ENCODE assay signal across 8 cellular contexts in the genomic region with DNA sequence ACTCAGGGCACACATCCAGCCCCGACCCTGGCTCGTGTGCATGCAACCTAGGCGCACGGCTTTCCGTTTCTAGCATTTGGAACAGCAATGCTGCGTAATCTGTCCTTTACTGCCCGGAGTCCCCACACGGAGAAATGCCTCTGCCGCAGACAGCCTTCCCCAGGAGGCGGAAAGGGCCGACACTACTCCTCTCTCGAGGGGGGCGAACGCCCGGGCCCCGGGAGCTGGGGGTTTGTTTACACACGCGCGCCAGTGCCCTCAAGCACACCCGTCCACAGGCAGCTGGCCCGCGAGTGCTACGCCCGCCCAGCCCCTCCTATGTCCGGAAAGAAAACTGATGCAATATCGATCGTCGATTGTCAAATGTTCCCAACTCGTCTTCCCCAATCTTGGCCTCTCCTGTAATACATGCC. TPM values are rescaled to one million over a fixed set of nuclear protein-coding genes. Genes with fewer than 3 reads are reported as not detected.
DNase-seq lines count a peak whose midpoint lies in the region; ATAC-seq and TF ChIP-seq lines count a peak whose summit lies in the region.

No MANE protein-coding gene starts in this region.

- no TSS peak for BruUV-seq in Calu3 (replicated peaks; lab: Mats Ljungman, UMichigan)

- peaks cover 35% of the 10 kb centered on the region for H3K4me1 ChIP-seq in HUES48 (ENCODE audit: control insufficient read depth, insufficient read depth, low read length)
- peaks cover 38% of the 10 kb centered on the region for H3K4me1 ChIP-seq in SJCRH30
- H3K4me1 ChIP-seq in iPS-15b (ENCODE audit: control insufficient read depth, insufficient read depth, low read length) = peaks cover 9% of the 10 kb centered on the region
- H3K4me1 ChIP-seq in skeletal muscle satellite cell (ENCODE audit: control insufficient read depth, insufficient read depth, low read length) = peaks cover 28% of the 10 kb centered on the region

- H3K9ac ChIP-seq in HUES48 (ENCODE audit: low read depth, low read length) (peak overlapping the region; percentile 97), iPS-15b (ENCODE audit: low read depth, low read length) (peak overlapping the region; percentile 98), skeletal muscle satellite cell (ENCODE audit: low read depth, low read length) (peak overlapping the region; percentile 97)

- CTCF ChIA-PET in Calu3 (lab: Charles Lee) = interaction anchor here (1.5 kb wide), 1 partner anchor 121 kb away, joined by 3 read pairs; no protein-coding TSS in a partner anchor

- H3K9me3 ChIP-seq in HUES48 (ENCODE audit: control insufficient read depth, insufficient read depth, low read length) = no peaks in the 10 kb centered on the region
- H3K9me3 ChIP-seq in SJCRH30 (replicated peaks) = no peaks in the 10 kb centered on the region
- H3K9me3 ChIP-seq in iPS-15b (ENCODE audit: control insufficient read depth, insufficient read depth, low read length) = no peaks in the 10 kb centered on the region
- no peaks in the 10 kb centered on the region for H3K9me3 ChIP-seq in skeletal muscle satellite cell (replicated peaks; ENCODE audit: low read length)

- peaks cover 72% of the 10 kb centered on the region for H3K36me3 Mint-ChIP-seq in Calu3 (ENCODE audit: insufficient read depth, unreplicated experiment)

- H3K27me3 Mint-ChIP-seq in Calu3 (ENCODE audit: unreplicated experiment) = no peaks in the 10 kb centered on the region

- H3K4me2 ChIP-seq in skeletal muscle satellite cell (ENCODE audit: low read length) = peak overlapping the region; percentile 38

- intact Hi-C loops in Calu3 (cut with micrococcal nuclease; ENCODE audit: unreplicated experiment) = loop anchor here (5.0 kb wide), 1 partner anchor 121 kb away; no protein-coding TSS in a partner anchor

- H3K4me3 Mint-ChIP-seq in Calu3 (ENCODE audit: low read depth, unreplicated experiment) = peak overlapping the region; percentile 88

- peak; percentile 53 for DNase-seq in Calu3
- peak in 1 of 2 experiments; percentile 72 for DNase-seq in SJCRH30
- peak; percentile 65 for DNase-seq in astrocyte of the hippocampus (ENCODE audit: low read depth, low spot score)
- no peak for DNase-seq in DMS114 treated with DMSO at 0.1 percent for 48 hours (lab: John Stamatoyannopoulos, UW; ENCODE audit: unreplicated experiment)

- TF ChIP-seq CTCF in Calu3 (IDR thresholded peaks at IDR 0.05; ENCODE audit: unreplicated experiment) = no peak

- H3K27me3 ChIP-seq in HUES48 (ENCODE audit: control insufficient read depth, insufficient read depth, low read length) (peaks cover 10% of the 10 kb centered on the region; the same call in 1 of the 2 replicates), SJCRH30 (no peaks in the 10 kb centered on the region), iPS-15b (ENCODE audit: control insufficient read depth, insufficient read depth, low read length) (peaks cover 19% of the 10 kb centered on the region), skeletal muscle satellite cell (ENCODE audit: control insufficient read depth, insufficient read depth, low read length) (no peaks in the 10 kb centered on the region)

- peak overlapping the region; percentile 87 for H3K27ac Mint-ChIP-seq in Calu3 (ENCODE audit: unreplicated experiment)

- peak; percentile 4 for ATAC-seq in GM21367 (IDR thresholded peaks at IDR 0.05; ENCODE audit: unreplicated experiment)

- H3K36me3 ChIP-seq in HUES48 (ENCODE audit: control insufficient read depth, insufficient read depth, low read length) = peaks cover 44% of the 10 kb centered on the region
- H3K36me3 ChIP-seq in SJCRH30 = peaks cover 46% of the 10 kb centered on the region
- peaks cover 24% of the 10 kb centered on the region for H3K36me3 ChIP-seq in iPS-15b (ENCODE audit: control insufficient read depth, insufficient read depth, low read length)
- peaks cover 52% of the 10 kb centered on the region for H3K36me3 ChIP-seq in skeletal muscle satellite cell (ENCODE audit: insufficient read depth, low read length)

- H3K9me3 Mint-ChIP-seq in Calu3 (ENCODE audit: low read depth, unreplicated experiment) = no peaks in the 10 kb centered on the region

- peak overlapping the region; percentile 98 for H3K4me3 ChIP-seq in HUES48 (ENCODE audit: low read depth, low read length)
- peak overlapping the region; percentile 86 for H3K4me3 ChIP-seq in SJCRH30
- peak overlapping the region; percentile 98 for H3K4me3 ChIP-seq in iPS-15b (ENCODE audit: low read depth, low read length)
- peak overlapping the region; percentile 94 for H3K4me3 ChIP-seq in skeletal muscle satellite cell (ENCODE audit: low read length)

- peaks cover 12% of the 10 kb centered on the region for H3K4me1 Mint-ChIP-seq in Calu3 (ENCODE audit: low read depth, unreplicated experiment)

- H3K27ac ChIP-seq in HUES48 (ENCODE audit: low read depth, low read length) (peak overlapping the region; percentile 97), SJCRH30 (peak overlapping the region; percentile 90)

RNA-seq across cellular contexts. Expression of gene SLC38A2, which starts 0.8 kb away (rescaled TPM):
- total RNA-seq in Calu3 (2022) = 142 and 170 TPM in 2 replicates
- 213 and 260 TPM in 2 replicates for total RNA-seq in SJCRH30 (2014; rRNA removed; shearing (Covaris generic))
- 329 and 451 TPM in 2 replicates for total RNA-seq in skeletal muscle satellite cell (2012; rRNA removed)
